ENCODE assay signal across 9 cellular contexts in genomic region chr16:28878083-28878926, GRCh38. TPM values are rescaled to one million over a fixed set of nuclear protein-coding genes. Genes with fewer than 3 reads are reported as not detected.
A peak's percentile ranks its signal among the peaks of the same experiment; 100 is the strongest.
DNase-seq lines count a peak whose midpoint lies in the region; ATAC-seq, FAIRE-seq and TF ChIP-seq lines count a peak whose summit lies in the region.
"Had no signal": no experiment of that assay in that cellular context is flagged by ENCODE, and none has a peak within 500 bp of the region (broad histone marks: within the 10 kb centered on the region; RNA-seq: fewer than 3 reads in every experiment).

ATP2A1 (plus strand) TSS chr16:28878488; CDS start chr16:28878672, 184 bp downstream.

- TF ChIP-seq CTCF in GM12878 (IDR thresholded peaks at IDR 0.05 in 2 of 3, conservative IDR thresholded peaks at IDR 0.05 in 1 of 3; ENCODE audit: control insufficient read depth in 2 of 3, extremely low read depth in 1 of 3, insufficient read depth in 1 of 3, low read depth in 3 of 3, low read length in 3 of 3) (no peak), lower lobe of right lung (IDR thresholded peaks at IDR 0.05) (no peak), transverse colon (IDR thresholded peaks at IDR 0.05) (no peak)

- no peaks in the 10 kb centered on the region for H3K79me2 ChIP-seq in GM12878 (ENCODE audit: control insufficient read depth, insufficient read depth, low read length)

- no peak for DNase-seq in activated T-cell treated with anti-CD3 and anti-CD28 coated beads, Interleukin-2, amount 50 U/mL, for 72 hours
- DNase-seq in activated T-cell treated with anti-CD3 and anti-CD28 coated beads, Interleukin-2, amount 50 U/mL, for 48 hours = no peak
- DNase-seq in GM12878 (ENCODE audit: low read depth, low spot score) (no peak), lower lobe of right lung (no peak), transverse colon (no peak), HTR-8/SVneo (ENCODE audit: insufficient read length, low spot score) (no peak), H54 (ENCODE audit: insufficient read length, low spot score) (no peak)
- DNase-seq: activated gamma-delta T cell treated with Interleukin-2 at 50 U/mL for 16 hours had no signal

- WGBS in GM12878 (ENCODE audit: insufficient coverage, insufficient replicate concordance, low lambda C conversion rate, missing lambda C conversion rate) = 84% methylated on average over 25 of the region's 25 CpGs
- WGBS in transverse colon (ENCODE audit: low coverage in 1 of 2), 2 donors = 73 to 76% methylated on average over 11 to 24 of the region's 25 CpGs

- H3K4me1 ChIP-seq in GM12878 (ENCODE audit: control insufficient read depth, insufficient read depth, low read length) = peaks cover 13% of the 10 kb centered on the region
- peaks cover 15% of the 10 kb centered on the region for H3K4me1 ChIP-seq in lower lobe of right lung
- H3K4me1 ChIP-seq in transverse colon = peaks cover 5 to 17% (median 13%) of the 10 kb centered on the region in 4 donors

- H3K27me3 Mint-ChIP-seq in activated T-cell treated with anti-CD3 and anti-CD28 coated beads, Interleukin-2, amount 50 U/mL, for 72 hours (ENCODE audit: low read depth) = peaks cover 11% of the 10 kb centered on the region

- H3K9me3 Mint-ChIP-seq in activated T-cell treated with anti-CD3 and anti-CD28 coated beads, Interleukin-2, amount 50 U/mL, for 72 hours = no peaks in the 10 kb centered on the region

- in situ Hi-C loops in GM12878 (cut with MboI) (no loop called here), transverse colon (cut with MboI; ENCODE audit: low pct_ligation_motif_present in 1 of 4, low pct_unique_long_range_greater_than_20kb in 1 of 4, low sequenced_read_pairs in 3 of 4) (no loop called here)

- POLR2A ChIA-PET in GM12878 (lab: Charles Lee) = interaction anchor here (0.5 to 1.7 kb wide), 8 partner anchors 11 to 67 kb away, joined by 3 to 8 read pairs (median 3); partner anchors contain the start of genes CD19 and TUFM

- no peak for TF ChIP-seq RAD21 in GM12878 (IDR thresholded peaks at IDR 0.05; ENCODE audit: insufficient read depth, low read depth, low read length)

- H3K27ac ChIP-seq in GM12878 (ENCODE audit: control insufficient read depth, insufficient read depth) (peak within 1 kb of the TSS; percentile 20; the same call in 1 of the 2 replicates), lower lobe of right lung (no peak within 1 kb of the TSS), transverse colon (no peak within 1 kb of the TSS)

- H3K4me1 Mint-ChIP-seq in activated T-cell treated with anti-CD3 and anti-CD28 coated beads, Interleukin-2, amount 50 U/mL, for 72 hours (ENCODE audit: low read depth) = peaks cover 29% of the 10 kb centered on the region

- intact Hi-C loops in GM12878 (cut with micrococcal nuclease; ENCODE audit: unreplicated experiment) = loop anchor here (2.0 to 5.0 kb wide), 2 partner anchors 32 to 54 kb away; partner anchors contain the start of genes CD19 and TUFM
- intact Hi-C loops in lower lobe of right lung (cut with DNase I) = no loop called here
- intact Hi-C loops in transverse colon (cut with DNase I; ENCODE audit: low total_unique reads) = loop anchor here (2.0 kb wide), 1 partner anchor 56 kb away; no protein-coding TSS in a partner anchor

- H3K4me2 ChIP-seq in GM12878 (ENCODE audit: control insufficient read depth, insufficient read depth) = peak within 1 kb of the TSS; percentile 98

- H2AFZ ChIP-seq in GM12878 (ENCODE audit: control insufficient read depth, low read depth, low read length) = peak within 1 kb of the TSS; percentile 85

- H4K20me1 ChIP-seq in GM12878 (ENCODE audit: control insufficient read depth, insufficient read depth) = no peaks in the 10 kb centered on the region

- peak within 1 kb of the TSS; percentile 77 for H3K9ac ChIP-seq in GM12878 (ENCODE audit: control insufficient read depth, insufficient read depth, low read length)

- SMC1A ChIA-PET in GM12878 (lab: Charles Lee; ENCODE audit: uncharacterized antibody, unreplicated experiment) = interaction anchor here (0.7 to 2.3 kb wide), 5 partner anchors 11 to 66 kb away, joined by 3 to 26 read pairs (median 5); no protein-coding TSS in a partner anchor

- peak within 1 kb of the TSS; percentile 89 to 94 for H3K4me3 Mint-ChIP-seq in activated T-cell treated with anti-CD3 and anti-CD28 coated beads, Interleukin-2, amount 50 U/mL, for 72 hours

- CTCF ChIA-PET in GM12878 (lab: Yijun Ruan, JAX) = interaction anchor here (0.6 to 2.4 kb wide), 6 partner anchors 15 to 1071 kb away, joined by 3 to 14 read pairs (median 5); partner anchors contain the start of genes CD19 and SH2B1

- no peak for TF ChIP-seq POLR2A in GM12878 (IDR thresholded peaks at IDR 0.05; ENCODE audit: low read depth, low read length)
- TF ChIP-seq POLR2A in transverse colon (IDR thresholded peaks at IDR 0.05) = no peak
- TF ChIP-seq POLR2A in H54 (IDR thresholded peaks at IDR 0.05; ENCODE audit: low read depth, low read length) = no peak

- TF ChIP-seq EP300 in GM12878 (IDR thresholded peaks at IDR 0.05; ENCODE audit: borderline replicate concordance in 1 of 2, control insufficient read depth in 1 of 2, low read depth in 2 of 2, low read length in 2 of 2) = no peak
- no peak for TF ChIP-seq EP300 in transverse colon (IDR thresholded peaks at IDR 0.05; ENCODE audit: low read depth)

- FAIRE-seq in GM12878 (lab: Jason Lieb, UNC) = no peak
- FAIRE-seq in HTR-8/SVneo (lab: Jason Lieb, UNC) = no peak
- FAIRE-seq in H54 (lab: Jason Lieb, UNC) = no peak

- BruUV-seq in GM12878 (replicated peaks; lab: Mats Ljungman, UMichigan) = no TSS peak

- RAD21 ChIA-PET in GM12878 (lab: Charles Lee; ENCODE audit: unreplicated experiment) = interaction anchor here (1.7 to 2.7 kb wide), 3 partner anchors 32 to 67 kb away, joined by 5 to 13 read pairs (median 12); partner anchors contain the start of genes CD19 and TUFM

- no peaks in the 10 kb centered on the region for H3K9me3 ChIP-seq in GM12878 (replicated peaks; ENCODE audit: control insufficient read depth, insufficient read depth, low read length)
- no peaks in the 10 kb centered on the region for H3K9me3 ChIP-seq in lower lobe of right lung
- no peaks in the 10 kb centered on the region for H3K9me3 ChIP-seq in transverse colon

- H3K36me3 Mint-ChIP-seq in activated T-cell treated with anti-CD3 and anti-CD28 coated beads, Interleukin-2, amount 50 U/mL, for 72 hours (ENCODE audit: insufficient read depth in 2 of 2) = peaks cover 3 to 5% of the 10 kb centered on the region in 2 donors

- peak within 1 kb of the TSS; percentile 15 for H3K27ac Mint-ChIP-seq in activated T-cell treated with anti-CD3 and anti-CD28 coated beads, Interleukin-2, amount 50 U/mL, for 72 hours

- H3K27me3 ChIP-seq in GM12878 (replicated peaks in 1 of 2; ENCODE audit: control insufficient read depth in 2 of 2, insufficient read depth in 2 of 2, low read length in 1 of 2) (no peaks in the 10 kb centered on the region), lower lobe of right lung (ENCODE audit: low read depth) (peaks cover 8% of the 10 kb centered on the region), transverse colon (peaks cover 9% of the 10 kb centered on the region)

- H3K4me3 ChIP-seq in GM12878 = peak within 1 kb of the TSS; percentile 95
- peak within 1 kb of the TSS; percentile 67 for H3K4me3 ChIP-seq in lower lobe of right lung
- H3K4me3 ChIP-seq in transverse colon = peak within 1 kb of the TSS; percentile 51 to 69 (median 58)

- H3K36me3 ChIP-seq in GM12878 (ENCODE audit: control insufficient read depth in 2 of 2, insufficient read depth in 2 of 2, low read length in 1 of 2) = peaks cover 0 to 3% of the 10 kb centered on the region in 2 experiments; a peak in 3 of 4 replicates
- H3K36me3 ChIP-seq in lower lobe of right lung = peaks cover 11% of the 10 kb centered on the region
- H3K36me3 ChIP-seq in transverse colon = no peaks in the 10 kb centered on the region

- ATAC-seq in activated T-cell treated with anti-CD3 and anti-CD28 coated beads, Interleukin-2, amount 50 U/mL, for 72 hours (replicated peaks in 1 of 2) = no peak
- ATAC-seq in GM12878 = no peak
- no peak for ATAC-seq in lower lobe of right lung
- no peak for ATAC-seq in GM21447 (IDR thresholded peaks at IDR 0.05; ENCODE audit: unreplicated experiment)

TF ChIP-seq in GM12878, 131 proteins besides CTCF, POLR2A, EP300 and RAD21:
- no peak for TF ChIP-seq TCF12 (IDR thresholded peaks at IDR 0.05; ENCODE audit: low read depth, low read length)
- TF ChIP-seq RELB (IDR thresholded peaks at IDR 0.05; ENCODE audit: low read depth) = no peak

RNA-seq across cellular contexts. Expression of gene ATP2A1, which starts in this region (rescaled TPM):
- total RNA-seq in activated T-cell treated with anti-CD3 and anti-CD28 coated beads, Interleukin-2, amount 50 U/mL, for 72 hours = 1 to 10 TPM; 6.1 to 8.4 TPM
- 1.7 and 4.7 TPM in 2 replicates for total RNA-seq in GM12878 (2013; cell fraction: nucleolus; rRNA removed)
- total RNA-seq in GM12878 (2014; rRNA removed) (0.28 and 0.38 TPM in 2 replicates), GM12878 (2014; rRNA removed; fragmentation: Illumina TruSeq; extraction: Trizol) (0.28 and 1.6 TPM in 2 replicates), GM12878 (2021) (0.96 and 1.1 TPM in 2 replicates), lower lobe of right lung (0.38 TPM), transverse colon (1 to 10 TPM in 3 of 4 donors, not detected in 1; 1.1 to 3.2 (median 1.4) TPM)
- polyA plus RNA-seq in GM12878 (2011; ENCODE audit: low read depth) = 0.81 TPM
- polyA plus RNA-seq in GM12878 (2011; rRNA removed) (0.35 and 0.62 TPM in 2 replicates), GM12878 (2014; fragmentation: Illumina TruSeq; extraction: Trizol) (0.54 and 1.8 TPM in 2 replicates), GM12878 (2014; fragmentation: Nextera tagmentation; extraction: Ambion mirVana) (under 1 TPM; 0.13 to 0.37 TPM), GM12878 (2014; rRNA removed) (0.77 and 1.3 TPM in 2 replicates), GM12878 (2016; fragmentation: Nextera tagmentation; extraction: Ambion mirVana) (1 to 10 TPM; 1.5 to 1.7 TPM)
- 0.77 and 0.79 TPM in 2 replicates for polyA plus RNA-seq in GM12878 (2011; cell fraction: cytosol; rRNA removed)
- polyA plus RNA-seq in GM12878 (2011; cell fraction: nucleus; rRNA removed) = 7.5 and 32.6 TPM in 2 replicates
- polyA plus RNA-seq in GM12878 (2012) = 1.8 and 2.3 TPM in 2 replicates
- polyA minus RNA-seq in GM12878 (2011; rRNA and poly(A)+ RNA removed) = 0.29 and 0.88 TPM in 2 replicates
- 1.5 TPM in 1 of 2 replicates, not detected in the other for polyA minus RNA-seq in GM12878 (2011; cell fraction: cytosol; rRNA and poly(A)+ RNA removed)
- polyA minus RNA-seq in GM12878 (2011; cell fraction: nucleus; rRNA and poly(A)+ RNA removed) = 0.97 and 1.2 TPM in 2 replicates
